2 cellular contexts compared by ENCODE assay signal in genomic region chr1:2414297-2414958, GRCh38.
TF ChIP-seq lines count a peak whose summit lies in the region.

No MANE protein-coding gene starts in this region.

TF ChIP-seq in HEK293T, 16 proteins besides CTCF, POLR2A, EP300 and RAD21:
- no peak for TF ChIP-seq FOXA1 (IDR thresholded peaks at IDR 0.05)
- no peak for TF ChIP-seq HDGF (IDR thresholded peaks at IDR 0.05; ENCODE audit: borderline replicate concordance)
- no peak for TF ChIP-seq ARNT (IDR thresholded peaks at IDR 0.05)
- TF ChIP-seq TARDBP (IDR thresholded peaks at IDR 0.05), result no peak
- no peak for TF ChIP-seq CTBP1 (IDR thresholded peaks at IDR 0.05; ENCODE audit: borderline replicate concordance)
TF ChIP-seq in HEK293T: peak in this region for 0.

TF ChIP-seq in H1, 55 proteins besides CTCF, POLR2A, EP300 and RAD21:
- TF ChIP-seq, protein P1, sequence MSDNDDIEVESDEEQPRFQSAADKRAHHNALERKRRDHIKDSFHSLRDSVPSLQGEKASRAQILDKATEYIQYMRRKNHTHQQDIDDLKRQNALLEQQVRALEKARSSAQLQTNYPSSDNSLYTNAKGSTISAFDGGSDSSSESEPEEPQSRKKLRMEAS (IDR thresholded peaks at IDR 0.05), result peak; percentile 33; the same call in 1 of the 2 replicates
- TF ChIP-seq BCL11A (IDR thresholded peaks at IDR 0.05; ENCODE audit: low read depth in 2 of 2, low read length in 2 of 2) (no peak), EGR1 (IDR thresholded peaks at IDR 0.05; ENCODE audit: borderline replicate concordance, low read depth, low read length) (0 out of 2 replicates have a peak, but pooled peaks have one; percentile 5), FOSL1 (IDR thresholded peaks at IDR 0.05; ENCODE audit: insufficient read depth, low read depth, low read length) (no peak), ATF3 (IDR thresholded peaks at IDR 0.05; ENCODE audit: insufficient read depth, low read depth, low read length) (0 out of 2 replicates have a peak, but pooled peaks have one; percentile 12), GABPA (IDR thresholded peaks at IDR 0.05; ENCODE audit: borderline replicate concordance, insufficient read depth, low read length) (peak; percentile 52; the same call in 1 of the 2 replicates), BACH1 (IDR thresholded peaks at IDR 0.05; ENCODE audit: low read length) (no peak), KDM5A (IDR thresholded peaks at IDR 0.05; ENCODE audit: low read length) (peak; percentile 26; the same call in 1 of the 2 replicates)
